In genomic region chr6:144710207-144710606, GRCh38 we compare ENCODE assay signal across 15 cellular contexts.
DNase-seq lines count a peak whose midpoint lies in the region; ATAC-seq and TF ChIP-seq lines count a peak whose summit lies in the region.
"Had no signal": no experiment of that assay in that cellular context is flagged by ENCODE, and none has a peak within 500 bp of the region (broad histone marks: within the 10 kb centered on the region; RNA-seq: fewer than 3 reads in every experiment).

No MANE protein-coding gene starts in this region.

- H3K36me3 Mint-ChIP-seq in activated T-cell treated with anti-CD3 and anti-CD28 coated beads, Interleukin-2, amount 50 U/mL, for 4 hours (ENCODE audit: insufficient read depth): peaks cover 17% of the 10 kb centered on the region

- no peaks in the 10 kb centered on the region for H3K4me1 Mint-ChIP-seq in activated T-cell treated with anti-CD3 and anti-CD28 coated beads, Interleukin-2, amount 50 U/mL, for 4 hours (ENCODE audit: low read depth)

- peak; percentile 89 for DNase-seq in AG10803 (ENCODE audit: low read depth)
- DNase-seq in NCI-H460 (ENCODE audit: extremely low read depth, low read depth): peak; percentile 62
- peak; percentile 81 for DNase-seq in choroid plexus epithelial cell (ENCODE audit: low read depth)
- DNase-seq in lung microvascular endothelial cell (ENCODE audit: low read depth in 2 of 2): peak; percentile 27 to 87
- no peak for DNase-seq in NOMO-1 treated with DMSO at 0.1 percent for 48 hours (lab: John Stamatoyannopoulos, UW; ENCODE audit: unreplicated experiment)
- no peak for DNase-seq in iPS-NIHi11 (ENCODE audit: low spot score)
- DNase-seq in activated T-cell treated with anti-CD3 and anti-CD28 coated beads, Interleukin-2, amount 50 U/mL, for 4 hours: no peak
- DNase-seq: activated CD4-positive, alpha-beta T cell treated with anti-CD3 and anti-CD28 coated beads for 48 hours; CD4-positive, alpha-beta memory T cell; Kasumi-1; NCI-H2171; SHP77 had no signal

- no peak for ATAC-seq in HG02798 (IDR thresholded peaks at IDR 0.05; ENCODE audit: poor library complexity, unreplicated experiment)
- no peak for ATAC-seq in activated T-cell treated with anti-CD3 and anti-CD28 coated beads, Interleukin-2, amount 50 U/mL, for 4 hours
- ATAC-seq: sciatic nerve had no signal

- H3K4me3 Mint-ChIP-seq in activated T-cell treated with anti-CD3 and anti-CD28 coated beads, Interleukin-2, amount 50 U/mL, for 4 hours: no peak overlapping the region
- H3K4me3 Mint-ChIP-seq: CD4-positive, alpha-beta memory T cell had no signal

- H3K27me3 Mint-ChIP-seq in activated T-cell treated with anti-CD3 and anti-CD28 coated beads, Interleukin-2, amount 50 U/mL, for 4 hours (ENCODE audit: low read depth): no peaks in the 10 kb centered on the region
- H3K27me3 Mint-ChIP-seq: CD4-positive, alpha-beta memory T cell had no signal

- H3K4me3 ChIP-seq in AG10803 (ENCODE audit: low read length): no peak overlapping the region
- no peak overlapping the region for H3K4me3 ChIP-seq in choroid plexus epithelial cell (ENCODE audit: low read depth, low read length)

- TF ChIP-seq CTCF in AG10803 (conservative IDR thresholded peaks at IDR 0.05; ENCODE audit: low read length) (no peak), choroid plexus epithelial cell (conservative IDR thresholded peaks at IDR 0.05; ENCODE audit: low read depth, low read length) (no peak)

- no peaks in the 10 kb centered on the region for H3K9me3 Mint-ChIP-seq in activated T-cell treated with anti-CD3 and anti-CD28 coated beads, Interleukin-2, amount 50 U/mL, for 4 hours
- H3K9me3 Mint-ChIP-seq: activated T-helper 2 cell treated with anti-CD3 and anti-CD28 coated beads, Interferon-gamma antibody, Interleukin-2, Interleukin-4, amounts not matched to agents 10 μg/mL and 5 μg/mL and 100 μg/mL, durations not matched to agents 14 hours and 24 hours and 36 hours; CD4-positive, alpha-beta memory T cell had no signal

Comparison
In these comparisons a context has a peak if more than half of its experiments do, and no peak if none do; other contexts are left out.
1. DNase-seq: peak in AG10803 (single experiment), NCI-H460 (single experiment), choroid plexus epithelial cell (single experiment) and lung microvascular endothelial cell (2 of 2); none in NOMO-1 treated with DMSO at 0.1 percent for 48 hours (single experiment), iPS-NIHi11 (single experiment) and activated T-cell treated with anti-CD3 and anti-CD28 coated beads, Interleukin-2, amount 50 U/mL, for 4 hours (single experiment).